ENCODE assay signal across 21 cellular contexts in the genomic region with DNA sequence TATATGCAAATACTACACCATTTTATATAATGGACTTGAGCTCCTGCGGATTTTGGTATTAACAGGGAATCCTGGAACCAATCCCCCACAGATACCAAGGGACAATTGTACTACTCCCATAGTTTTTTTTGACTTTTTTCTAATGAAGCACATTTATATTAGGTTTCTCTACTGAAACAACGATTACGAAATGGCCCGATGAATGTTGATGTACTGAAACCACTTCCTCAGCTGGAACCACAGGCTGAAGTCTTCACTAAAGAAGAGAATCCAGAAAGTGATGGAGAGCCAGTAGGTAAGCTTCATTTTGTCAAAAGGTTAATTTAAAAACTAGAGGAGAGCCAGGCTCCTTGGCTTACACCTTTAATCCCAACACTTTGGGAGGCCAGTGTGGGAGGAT. TPM values are rescaled to one million over a fixed set of nuclear protein-coding genes. Genes with fewer than 3 reads are reported as not detected.
DNase-seq lines count a peak whose midpoint lies in the region; ATAC-seq and TF ChIP-seq lines count a peak whose summit lies in the region.
"Had no signal": no experiment of that assay in that cellular context is flagged by ENCODE, and none has a peak within 500 bp of the region (broad histone marks: within the 10 kb centered on the region; RNA-seq: fewer than 3 reads in every experiment).

No MANE protein-coding gene starts in this region.

- no peak for TF ChIP-seq POLR2A in IMR-90 (IDR thresholded peaks at IDR 0.05; ENCODE audit: low read depth, low read length)

- H3K4me1 Mint-ChIP-seq in CD8-positive, alpha-beta T cell (ENCODE audit: low read depth): peaks cover 2% of the 10 kb centered on the region
- H3K4me1 Mint-ChIP-seq: naive B cell had no signal

- peak overlapping the region; percentile 62 for H3K27ac Mint-ChIP-seq in CD8-positive, alpha-beta T cell
- H3K27ac Mint-ChIP-seq: activated T-helper 2 cell treated with anti-CD3 and anti-CD28 coated beads, Interferon-gamma antibody, Interleukin-2, Interleukin-4, amounts not matched to agents 10 μg/mL and 5 μg/mL and 100 μg/mL, durations not matched to agents 14 hours and 24 hours and 36 hours; WTC11 had no signal

- H2BK5ac ChIP-seq in IMR-90 (ENCODE audit: low read depth, low read length, poor library complexity, severe bottlenecking): no peak overlapping the region

- no peak overlapping the region for H3K9ac ChIP-seq in IMR-90 (ENCODE audit: low read depth, low read length)

- WGBS in IMR-90 (ENCODE audit: extremely low coverage in 2 of 2, insufficient read length in 1 of 2), 2 experiments: 70% methylated on average over 2 of the region's 4 CpGs; no CpG with 5 or more reads in 1 of the 2 experiments

- no peak overlapping the region for H2BK120ac ChIP-seq in IMR-90 (ENCODE audit: low read depth, low read length)

- no peak overlapping the region for H3K4me3 Mint-ChIP-seq in CD8-positive, alpha-beta T cell
- H3K4me3 Mint-ChIP-seq: naive B cell, WTC11 had no signal

- no peaks in the 10 kb centered on the region for H4K20me1 ChIP-seq in IMR-90 (ENCODE audit: insufficient read depth, low read length)

- no peak overlapping the region for H2AK5ac ChIP-seq in IMR-90 (ENCODE audit: low read depth, low read length)

- H3K79me1 ChIP-seq in IMR-90 (ENCODE audit: low read depth in 1 of 2, low read length in 2 of 2): peaks cover 24 to 33% of the 10 kb centered on the region in 2 experiments

- H3K18ac ChIP-seq in IMR-90 (ENCODE audit: low read depth, low read length): no peak overlapping the region

- H3K23ac ChIP-seq in IMR-90 (ENCODE audit: low read depth, low read length): no peak overlapping the region

- H2AK9ac ChIP-seq in IMR-90 (replicated peaks; ENCODE audit: low read depth, low read length, poor library complexity): no peak overlapping the region

- no peak overlapping the region for H3K27ac ChIP-seq in CD8-positive, alpha-beta T cell (ENCODE audit: low read depth, low read length)
- H3K27ac ChIP-seq in IMR-90 (ENCODE audit: insufficient read depth, low read length): no peak overlapping the region
- H3K27ac ChIP-seq in dorsolateral prefrontal cortex: no peak overlapping the region
- H3K27ac ChIP-seq: lower lobe of right lung, RWPE1, thoracic aorta had no signal

- POLR2A ChIA-PET in CD8-positive, alpha-beta T cell (lab: Charles Lee): no interaction called here
- POLR2A ChIA-PET in IMR-90 (lab: Charles Lee; ENCODE audit: unreplicated experiment): no interaction called here

- TF ChIP-seq RAD21 in IMR-90 (IDR thresholded peaks at IDR 0.05; ENCODE audit: low read length): no peak

- H3K27me3 Mint-ChIP-seq in CD8-positive, alpha-beta T cell (ENCODE audit: low read depth): no peaks in the 10 kb centered on the region
- H3K27me3 Mint-ChIP-seq: naive B cell had no signal

- no peak overlapping the region for H3K4me2 ChIP-seq in IMR-90 (ENCODE audit: low read depth, low read length)
- H3K4me2 ChIP-seq: smooth muscle cell had no signal

- no peak overlapping the region for H4K8ac ChIP-seq in IMR-90 (ENCODE audit: low read depth in 2 of 2, low read length in 2 of 2)

- intact Hi-C loops in CD8-positive, alpha-beta T cell (cut with DNase I, micrococcal nuclease): loop anchor here in 1 of 2 experiments (5.0 kb wide), 1 partner anchor 36 kb away; no protein-coding TSS in a partner anchor
- intact Hi-C loops in IMR-90 (cut with micrococcal nuclease) (no loop called here), dorsolateral prefrontal cortex (cut with DNase I) (no loop called here)

- no peak for DNase-seq in CD8-positive, alpha-beta T cell
- DNase-seq in IMR-90: peak; percentile 46
- peak; percentile 76 for DNase-seq in SIG-M5 treated with dmso at 0.1 percent for 504 hours (lab: John Stamatoyannopoulos, UW; ENCODE audit: unreplicated experiment)
- peak; percentile 49 for DNase-seq in fibroblast of peridontal ligament (ENCODE audit: extremely low read depth)
- no peak for DNase-seq in foreskin melanocyte
- no peak for DNase-seq in dorsolateral prefrontal cortex
- DNase-seq: COR-L47, cortex of kidney, EL, lower lobe of right lung, naive B cell, NCI-H1092, NCI-H2081, NCI-H526 treated with DMSO at 0.1 percent for 48 hours had no signal

- ATAC-seq in CD8-positive, alpha-beta T cell: no peak
- ATAC-seq in IMR-90 (ENCODE audit: low read depth) (no peak), HG02571 (IDR thresholded peaks at IDR 0.05; ENCODE audit: unreplicated experiment) (no peak), HG03342 (IDR thresholded peaks at IDR 0.05; ENCODE audit: unreplicated experiment) (no peak)
- ATAC-seq: lower lobe of right lung, WTC11 had no signal

- no peak overlapping the region for H3K56ac ChIP-seq in IMR-90 (ENCODE audit: extremely low read depth, insufficient read depth, low read length)

- H4K5ac ChIP-seq in IMR-90 (ENCODE audit: low read depth, low read length): no peak overlapping the region

- no TSS peak for BruUV-seq in IMR-90 (replicated peaks; lab: Mats Ljungman, UMichigan)

- H3K14ac ChIP-seq in IMR-90 (replicated peaks; ENCODE audit: low read depth, low read length): no peak overlapping the region

- no peak overlapping the region for H3K4ac ChIP-seq in IMR-90 (ENCODE audit: low read depth, low read length)

- H2AFZ ChIP-seq in IMR-90 (replicated peaks; ENCODE audit: low read length, poor library complexity): no peak overlapping the region

- H3K36me3 Mint-ChIP-seq in CD8-positive, alpha-beta T cell: peaks cover 85% of the 10 kb centered on the region

- in situ Hi-C loops in IMR-90 (cut with MboI; ENCODE audit: low sequenced_read_pairs): no loop called here

- no peak for TF ChIP-seq CTCF in CD8-positive, alpha-beta T cell (IDR thresholded peaks at IDR 0.05)
- TF ChIP-seq CTCF in IMR-90 (conservative IDR thresholded peaks at IDR 0.05; ENCODE audit: low read depth, low read length) (no peak), dorsolateral prefrontal cortex (IDR thresholded peaks at IDR 0.05 in 54 of 56, conservative IDR thresholded peaks at IDR 0.05 in 2 of 56; ENCODE audit: low read depth in 1 of 56, partially characterized antibody in 56 of 56) (no peak)

- no peak overlapping the region for H3K4me3 ChIP-seq in CD8-positive, alpha-beta T cell (ENCODE audit: low read depth, low read length)
- H3K4me3 ChIP-seq in IMR-90 (ENCODE audit: insufficient read depth, low read depth, low read length) (no peak overlapping the region), dorsolateral prefrontal cortex (no peak overlapping the region)
- H3K4me3 ChIP-seq: lower lobe of right lung, smooth muscle cell, thoracic aorta had no signal

- dilution Hi-C loops in IMR-90 (cut with HindIII; ENCODE audit: low sequenced_read_pairs, unreplicated experiment): no loop called here

- H4K91ac ChIP-seq in IMR-90 (ENCODE audit: insufficient read depth, low read depth, low read length): no peak overlapping the region

- no peak overlapping the region for H2BK20ac ChIP-seq in IMR-90 (ENCODE audit: low read depth, low read length)

- peaks cover 28% of the 10 kb centered on the region for H3K36me3 ChIP-seq in CD8-positive, alpha-beta T cell (ENCODE audit: insufficient read depth, low read length)
- H3K36me3 ChIP-seq in IMR-90 (ENCODE audit: control insufficient read depth, insufficient read depth, low read length): peaks cover 24% of the 10 kb centered on the region

- no peak overlapping the region for H2BK15ac ChIP-seq in IMR-90 (ENCODE audit: low read depth, low read length)

- no peaks in the 10 kb centered on the region for H3K9me3 ChIP-seq in CD8-positive, alpha-beta T cell (ENCODE audit: low read length)
- H3K9me3 ChIP-seq in IMR-90 (ENCODE audit: control insufficient read depth, insufficient read depth, low read length): no peaks in the 10 kb centered on the region
- H3K9me3 ChIP-seq: lower lobe of right lung, thoracic aorta had no signal

- no peaks in the 10 kb centered on the region for H3K9me3 Mint-ChIP-seq in CD8-positive, alpha-beta T cell
- H3K9me3 Mint-ChIP-seq: activated T-helper 2 cell treated with anti-CD3 and anti-CD28 coated beads, Interferon-gamma antibody, Interleukin-2, Interleukin-4, amounts not matched to agents 10 μg/mL and 5 μg/mL and 100 μg/mL, durations not matched to agents 14 hours and 24 hours and 36 hours; naive B cell; WTC11 had no signal

- H3K27me3 ChIP-seq in CD8-positive, alpha-beta T cell (ENCODE audit: insufficient read depth, low read length): no peaks in the 10 kb centered on the region
- H3K27me3 ChIP-seq in IMR-90 (ENCODE audit: control insufficient read depth, insufficient read depth, low read length): no peaks in the 10 kb centered on the region
- no peaks in the 10 kb centered on the region for H3K27me3 ChIP-seq in dorsolateral prefrontal cortex

- CTCF ChIA-PET in CD8-positive, alpha-beta T cell (lab: Charles Lee): no interaction called here
- CTCF ChIA-PET in IMR-90 (lab: Yijun Ruan, JAX): no interaction called here

- H3K4me1 ChIP-seq in CD8-positive, alpha-beta T cell (ENCODE audit: insufficient read depth, low read length): no peaks in the 10 kb centered on the region
- peaks cover 2% of the 10 kb centered on the region; the same call in 1 of the 2 replicates for H3K4me1 ChIP-seq in IMR-90 (ENCODE audit: control insufficient read depth, insufficient read depth, low read length)
- H3K4me1 ChIP-seq: lower lobe of right lung had no signal

- peaks cover 4% of the 10 kb centered on the region; the same call in 1 of the 2 replicates for H3K9me1 ChIP-seq in IMR-90 (ENCODE audit: insufficient read depth, low read length)

TF ChIP-seq in IMR-90, 13 proteins besides CTCF, POLR2A, EP300 and RAD21:
- TF ChIP-seq CEBPB (IDR thresholded peaks at IDR 0.05; ENCODE audit: low read depth, low read length) (peak; percentile 65), SMC3 (IDR thresholded peaks at IDR 0.05; ENCODE audit: low read depth, low read length) (no peak)

RNA-seq across cellular contexts. Expression of gene GOLGA4, which starts 52.9 kb away (rescaled TPM):
- 10 to 100 TPM; 54.4 to 56.5 TPM for total RNA-seq in CD8-positive, alpha-beta T cell
- total RNA-seq in IMR-90 (2012; rRNA removed) (51.1 and 70.0 TPM in 2 replicates), dorsolateral prefrontal cortex (100 to 1,000 TPM in 7 of 120 experiments, 10 to 100 TPM in 113; 60.2 to 120 (median 78.5) TPM)
- 14.4 and 16.9 TPM in 2 replicates for polyA plus RNA-seq in IMR-90 (2012; rRNA removed)
- 3.6 and 3.9 TPM in 2 replicates for polyA plus RNA-seq in IMR-90 (2012; cell fraction: cytosol; rRNA removed)
- 3.3 and 7.7 TPM in 2 replicates for polyA plus RNA-seq in IMR-90 (2012; cell fraction: nucleus; rRNA removed; ENCODE audit: low replicate concordance)

Comparison
In these comparisons a context has a peak if more than half of its experiments do, and no peak if none do; other contexts are left out.
1. DNase-seq: peak in IMR-90 (single experiment), SIG-M5 treated with dmso at 0.1 percent for 504 hours (single experiment) and fibroblast of peridontal ligament (single experiment); none in CD8-positive, alpha-beta T cell (0 of 7), foreskin melanocyte (single experiment) and dorsolateral prefrontal cortex (0 of 10).